Comparison of ENCODE assay signal across 1 cellular context in the genomic region with DNA sequence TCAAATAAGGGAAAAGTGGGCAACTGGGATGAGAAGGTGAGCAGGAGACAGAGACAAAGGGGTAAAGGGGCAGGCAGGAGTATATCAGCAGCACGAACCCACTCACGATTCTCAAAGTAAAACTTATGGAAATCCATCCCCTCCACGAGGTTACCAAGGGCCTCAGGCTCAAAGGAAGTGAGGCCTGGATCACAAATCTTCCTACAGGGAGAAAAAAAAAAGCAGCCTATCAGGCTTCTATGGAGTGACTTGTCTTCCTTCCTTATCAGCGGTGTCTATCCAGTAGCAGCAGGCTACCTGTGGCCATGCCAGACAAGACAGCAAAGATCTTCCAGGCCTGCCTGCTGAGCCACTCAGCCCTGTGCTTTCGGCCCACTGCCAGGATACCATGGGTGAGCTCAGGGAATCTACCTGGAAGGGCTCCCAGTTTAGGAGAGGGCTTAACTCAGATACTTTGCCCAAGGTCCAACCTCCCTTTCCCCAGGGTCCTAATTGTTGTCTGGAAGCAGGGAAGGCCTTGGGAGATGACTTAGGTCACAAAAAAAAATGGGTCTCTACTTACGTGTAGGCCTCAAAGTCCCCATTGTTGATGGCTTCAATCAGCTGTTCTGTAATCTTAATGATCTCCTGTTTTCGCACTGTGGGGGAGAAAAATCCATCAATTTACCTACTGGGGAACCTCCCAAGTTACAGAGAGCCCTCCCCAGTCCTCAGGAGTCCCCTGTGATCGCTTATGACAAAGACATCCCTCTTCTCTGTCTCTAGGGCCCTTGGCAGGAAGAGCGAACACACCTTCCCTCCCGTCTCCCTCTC.
TF ChIP-seq lines count a peak whose summit lies in the region.

No MANE protein-coding gene starts in this region.

TF ChIP-seq in IMR-90, 13 proteins besides CTCF, POLR2A, EP300 and RAD21:
- no peak for TF ChIP-seq FOS (IDR thresholded peaks at IDR 0.05; ENCODE audit: low read depth, low read length)
- TF ChIP-seq MAFK (IDR thresholded peaks at IDR 0.05; ENCODE audit: low read depth, low read length): no peak
- no peak for TF ChIP-seq RFX5 (IDR thresholded peaks at IDR 0.05; ENCODE audit: low read depth, low read length)
- no peak for TF ChIP-seq RCOR1 (IDR thresholded peaks at IDR 0.05; ENCODE audit: insufficient replicate concordance, low read length)
- TF ChIP-seq, protein P1, sequence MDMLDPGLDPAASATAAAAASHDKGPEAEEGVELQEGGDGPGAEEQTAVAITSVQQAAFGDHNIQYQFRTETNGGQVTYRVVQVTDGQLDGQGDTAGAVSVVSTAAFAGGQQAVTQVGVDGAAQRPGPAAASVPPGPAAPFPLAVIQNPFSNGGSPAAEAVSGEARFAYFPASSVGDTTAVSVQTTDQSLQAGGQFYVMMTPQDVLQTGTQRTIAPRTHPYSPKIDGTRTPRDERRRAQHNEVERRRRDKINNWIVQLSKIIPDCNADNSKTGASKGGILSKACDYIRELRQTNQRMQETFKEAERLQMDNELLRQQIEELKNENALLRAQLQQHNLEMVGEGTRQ (IDR thresholded peaks at IDR 0.05; ENCODE audit: low read depth, low read length): no peak
- no peak for TF ChIP-seq NFE2L2 (IDR thresholded peaks at IDR 0.05; ENCODE audit: low read depth, low read length)
- no peak for TF ChIP-seq SMC3 (IDR thresholded peaks at IDR 0.05; ENCODE audit: low read depth, low read length)
- no peak for TF ChIP-seq MXI1 (IDR thresholded peaks at IDR 0.05; ENCODE audit: borderline replicate concordance, low read depth, low read length)
- no peak for TF ChIP-seq CEBPB (IDR thresholded peaks at IDR 0.05; ENCODE audit: low read depth, low read length)
- no peak for TF ChIP-seq BHLHE40 (IDR thresholded peaks at IDR 0.05; ENCODE audit: low read depth, low read length)
- no peak for TF ChIP-seq MAZ (IDR thresholded peaks at IDR 0.05; ENCODE audit: borderline replicate concordance, low read depth, low read length)
- no peak for TF ChIP-seq CHD1 (IDR thresholded peaks at IDR 0.05; ENCODE audit: low read depth, low read length)
- TF ChIP-seq ELK1 (IDR thresholded peaks at IDR 0.05; ENCODE audit: borderline replicate concordance, low read depth, low read length): no peak
